9 cellular contexts compared by ENCODE assay signal in genomic region chr18:35592298-35592697, GRCh38. TPM values are rescaled to one million over a fixed set of nuclear protein-coding genes. Genes with fewer than 3 reads are reported as not detected.
DNase-seq lines count a peak whose midpoint lies in the region; ATAC-seq lines count a peak whose summit lies in the region.
"Had no signal": no experiment of that assay in that cellular context is flagged by ENCODE, and none has a peak within 500 bp of the region (broad histone marks: within the 10 kb centered on the region; RNA-seq: fewer than 3 reads in every experiment).

No MANE protein-coding gene starts in this region.

- ATAC-seq in GM18498 (IDR thresholded peaks at IDR 0.05; ENCODE audit: unreplicated experiment) = peak; percentile 99
- ATAC-seq in GM19467 (IDR thresholded peaks at IDR 0.05; ENCODE audit: unreplicated experiment) = peak; percentile 93
- ATAC-seq in HG03066 (IDR thresholded peaks at IDR 0.05; ENCODE audit: low read depth, unreplicated experiment) = peak; percentile 99

- peak; percentile 28 for DNase-seq in OCI-M1 (lab: John Stamatoyannopoulos, UW)
- DNase-seq in epidermal melanocyte (ENCODE audit: insufficient read length, low spot score) = no peak
- DNase-seq in activated gamma-delta T cell treated with Interleukin-2 at 50 U/mL for 16 hours = no peak
- no peak for DNase-seq in H4 (ENCODE audit: low spot score)
- no peak for DNase-seq in mucosa of gallbladder (ENCODE audit: low spot score)
- DNase-seq: kidney had no signal

RNA-seq across cellular contexts. Expression of gene GALNT1, which starts 10.8 kb away (rescaled TPM):
- total RNA-seq in H4 (2014; rRNA removed; shearing (Covaris generic)) = 70.6 and 85.4 TPM in 2 replicates
- total RNA-seq in mucosa of gallbladder = 72.7 TPM
